Comparison of ENCODE assay signal across 26 cellular contexts in genomic region chr10:101725843-101726242, GRCh38. TPM values are rescaled to one million over a fixed set of nuclear protein-coding genes. Genes with fewer than 3 reads are reported as not detected.
"Had no signal": no experiment of that assay in that cellular context is flagged by ENCODE, and none has a peak within 500 bp of the region (broad histone marks: within the 10 kb centered on the region; RNA-seq: fewer than 3 reads in every experiment).

No MANE protein-coding gene starts in this region.

- H3K4me3 ChIP-seq: ascending aorta, breast epithelium, heart left ventricle, tibial nerve, vagina had no signal

- H3K27ac Mint-ChIP-seq: activated naive CD4-positive, alpha-beta T cell treated with anti-CD3 and anti-CD28 coated beads for 36 hours; activated naive CD8-positive, alpha-beta T cell treated with anti-CD3 and anti-CD28 coated beads, Interleukin-2, amount 50 U/mL, for 24 hours; dendritic cell treated with granulocyte-macrophage colony-stimulating factor and Interleukin-4, amounts not matched to agents 40 ng/mL and 50 ng/mL, for 4 days; naive thymus-derived CD4-positive, alpha-beta T cell; stimulated activated naive B cell treated with anti-CD40 and anti-IgM and Interleukin-4, amounts not matched to agents 10 μg/mL and 1 μg/mL and 100 μg/mL, for 72 hours had no signal

- H3K36me3 ChIP-seq: ascending aorta, breast epithelium, heart left ventricle, neutrophil, tibial nerve, vagina had no signal

- H3K9me3 Mint-ChIP-seq: activated naive CD4-positive, alpha-beta T cell treated with anti-CD3 and anti-CD28 coated beads for 36 hours; activated naive CD8-positive, alpha-beta T cell treated with anti-CD3 and anti-CD28 coated beads, Interleukin-2, amount 50 U/mL, for 24 hours; activated T-helper 17 cell treated with anti-CD3 and anti-CD28 coated beads, Interleukin-2, amount 50 U/mL, for 72 hours; dendritic cell treated with granulocyte-macrophage colony-stimulating factor and Interleukin-4, amounts not matched to agents 40 ng/mL and 50 ng/mL, for 4 days; naive thymus-derived CD4-positive, alpha-beta T cell had no signal

- ATAC-seq: activated naive CD8-positive, alpha-beta T cell treated with anti-CD3 and anti-CD28 coated beads, Interleukin-2, amount 50 U/mL, for 24 hours; activated T-helper 17 cell treated with anti-CD3 and anti-CD28 coated beads, Interleukin-2, amount 50 U/mL, for 72 hours; heart left ventricle; left lobe of liver; naive thymus-derived CD4-positive, alpha-beta T cell had no signal

- H3K36me3 Mint-ChIP-seq: naive thymus-derived CD4-positive, alpha-beta T cell; stimulated activated naive B cell treated with anti-CD40 and anti-IgM and Interleukin-4, amounts not matched to agents 10 μg/mL and 1 μg/mL and 100 μg/mL, for 72 hours had no signal

- H3K4me3 Mint-ChIP-seq: activated naive CD4-positive, alpha-beta T cell treated with anti-CD3 and anti-CD28 coated beads for 36 hours; activated naive CD8-positive, alpha-beta T cell treated with anti-CD3 and anti-CD28 coated beads, Interleukin-2, amount 50 U/mL, for 24 hours; dendritic cell treated with granulocyte-macrophage colony-stimulating factor and Interleukin-4, amounts not matched to agents 40 ng/mL and 50 ng/mL, for 4 days; naive thymus-derived CD4-positive, alpha-beta T cell had no signal

- H3K27me3 ChIP-seq: ascending aorta, breast epithelium, tibial nerve, vagina had no signal

- H3K27ac ChIP-seq: ascending aorta, breast epithelium, heart left ventricle, neutrophil, parathyroid adenoma, tibial nerve, vagina had no signal

- H3K4me1 Mint-ChIP-seq: activated naive CD8-positive, alpha-beta T cell treated with anti-CD3 and anti-CD28 coated beads, Interleukin-2, amount 50 U/mL, for 24 hours; activated T-helper 17 cell treated with anti-CD3 and anti-CD28 coated beads, Interleukin-2, amount 50 U/mL, for 72 hours; naive thymus-derived CD4-positive, alpha-beta T cell had no signal

- DNase-seq: activated CD4-positive, CD25-positive, alpha-beta regulatory T cell treated with anti-CD3 and anti-CD28 coated beads, Interleukin-2, amount 50 U/mL, for 72 hours; activated naive CD4-positive, alpha-beta T cell treated with anti-CD3 and anti-CD28 coated beads for 36 hours; activated naive CD8-positive, alpha-beta T cell treated with anti-CD3 and anti-CD28 coated beads, Interleukin-2, amount 50 U/mL, for 24 hours; activated T-cell treated with anti-CD3 and anti-CD28 coated beads for 4 hours; cerebellar nuclear complex; effector memory CD4-positive, alpha-beta T cell; foreskin melanocyte; heart left ventricle; naive thymus-derived CD4-positive, alpha-beta T cell; stimulated activated CD4-positive, alpha-beta T cell treated with anti-CD3 and anti-CD28 coated beads, Interleukin-15, amount 100 ng/mL, for 24 hours; stimulated activated CD4-positive, alpha-beta T cell treated with anti-CD3 and anti-CD28 coated beads, Interleukin-4, amount 100 ng/mL, for 1 hour; T1000 had no signal

- H3K4me1 ChIP-seq: ascending aorta, breast epithelium, heart left ventricle, tibial nerve, vagina had no signal

- H3K9me3 ChIP-seq: ascending aorta, breast epithelium, heart left ventricle, neutrophil, tibial nerve, vagina had no signal

RNA-seq across cellular contexts. Expression of gene FGF8, which starts 50.1 kb away (rescaled TPM):
- total RNA-seq: activated CD8-positive, alpha-beta memory T cell treated with anti-CD3 and anti-CD28 coated beads for 36 hours; activated naive CD4-positive, alpha-beta T cell treated with anti-CD3 and anti-CD28 coated beads for 36 hours; activated T-helper 17 cell treated with anti-CD3 and anti-CD28 coated beads, Interleukin-2, amount 50 U/mL, for 72 hours; ascending aorta; breast epithelium; fibroblast of lung; heart left ventricle; left lobe of liver; lung microvascular endothelial cell; naive thymus-derived CD4-positive, alpha-beta T cell; renal cortical epithelial cell; tibial nerve; vagina had no signal
